ENCODE assay signal across 29 cellular contexts in genomic region chr3:152778001-152778400, GRCh38.
"Had no signal": no experiment of that assay in that cellular context is flagged by ENCODE, and none has a peak within 500 bp of the region (broad histone marks: within the 10 kb centered on the region; RNA-seq: fewer than 3 reads in every experiment).

No MANE protein-coding gene starts in this region.

- DNase-seq: activated CD4-positive, alpha-beta memory T cell treated with anti-CD3 and anti-CD28 coated beads, Interleukin-2, amount 10 ng/mL, durations not matched to agents 7 days and 5 days; activated CD4-positive, alpha-beta T cell treated with anti-CD3 and anti-CD28 coated beads for 36 hours; activated CD4-positive, alpha-beta T cell treated with anti-CD3 and anti-CD28 coated beads, Interleukin-2, amount 10 ng/mL, durations not matched to agents 24 days and 14 days; activated CD4-positive, alpha-beta T cell treated with anti-CD3 and anti-CD28 coated beads, Interleukin-2, amount 50 U/mL, for 4 hours; activated CD4-positive, CD25-positive, alpha-beta regulatory T cell; activated CD4-positive, CD25-positive, alpha-beta regulatory T cell treated with anti-CD3 and anti-CD28 coated beads, Interleukin-2, amount 50 U/mL, for 72 hours; activated CD8-positive, alpha-beta memory T cell treated with anti-CD3 and anti-CD28 coated beads, Interleukin-2, amount 50 U/mL, for 48 hours; activated gamma-delta T cell; activated naive CD4-positive, alpha-beta T cell; activated naive CD4-positive, alpha-beta T cell treated with anti-CD3 and anti-CD28 coated beads, Interleukin-2, amount 10 ng/mL, durations not matched to agents 7 days and 5 days; activated naive CD8-positive, alpha-beta T cell treated with anti-CD3 and anti-CD28 coated beads, Interleukin-2, amount 10 ng/mL, durations not matched to agents 7 days and 5 days; activated T-cell treated with anti-CD3 and anti-CD28 coated beads for 4 hours; activated T-cell treated with anti-CD3 and anti-CD28 coated beads, Interleukin-2, amount 50 U/mL, for 24 hours; activated T-cell treated with anti-CD3 and anti-CD28 coated beads, Interleukin-2, amount 50 U/mL, for 72 hours; central memory CD4-positive, alpha-beta T cell; cerebellar nuclear complex; dorsolateral prefrontal cortex; effector memory CD4-positive, alpha-beta T cell; endodermal cell; erythroblast; foreskin melanocyte; head of caudate nucleus; T-helper 2 cell had no signal

- H3K9me3 ChIP-seq: ascending aorta, breast epithelium, esophagus muscularis mucosa had no signal

- ATAC-seq: activated CD4-positive, alpha-beta T cell treated with anti-CD3 and anti-CD28 coated beads for 36 hours; activated naive CD4-positive, alpha-beta T cell treated with anti-CD3 and anti-CD28 coated beads, Interleukin-2, amount 50 U/mL, for 72 hours; activated T-cell treated with anti-CD3 and anti-CD28 coated beads, Interleukin-2, amount 50 U/mL, for 72 hours had no signal

- H3K4me1 ChIP-seq: ascending aorta, breast epithelium, esophagus muscularis mucosa had no signal

- H3K27ac ChIP-seq: ascending aorta, breast epithelium, cardiac muscle cell, coronary artery, dorsolateral prefrontal cortex, esophagus muscularis mucosa had no signal

- H3K36me3 ChIP-seq: ascending aorta, breast epithelium, cardiac muscle cell, esophagus muscularis mucosa had no signal

- H3K27me3 ChIP-seq: ascending aorta, breast epithelium, cardiac muscle cell, dorsolateral prefrontal cortex, esophagus muscularis mucosa had no signal

- H3K4me3 ChIP-seq: ascending aorta, breast epithelium, cardiac muscle cell, coronary artery, dorsolateral prefrontal cortex, esophagus muscularis mucosa had no signal
